ENCODE assay signal across 1 cellular context in genomic region chr19:40776966-40777794, GRCh38.
A peak's percentile ranks its signal among the peaks of the same experiment; 100 is the strongest.
TF ChIP-seq lines count a peak whose summit lies in the region.

No MANE protein-coding gene starts in this region.

TF ChIP-seq in HepG2, 621 proteins besides CTCF, POLR2A, EP300 and RAD21 (continues in another document):
- TF ChIP-seq POGZ (CRISPR knock-in tag; IDR thresholded peaks at IDR 0.05): no peak
- TF ChIP-seq ZNF709 (CRISPR knock-in tag; IDR thresholded peaks at IDR 0.05): no peak
- TF ChIP-seq ZNF3 (CRISPR knock-in tag; IDR thresholded peaks at IDR 0.05): no peak
- peak; percentile 2; the same call in 1 of the 2 replicates for TF ChIP-seq ZNF335 (CRISPR knock-in tag; IDR thresholded peaks at IDR 0.05)
- TF ChIP-seq ZFP90 (CRISPR knock-in tag; IDR thresholded peaks at IDR 0.05; ENCODE audit: borderline replicate concordance): no peak
- TF ChIP-seq ZNF136 (CRISPR knock-in tag; IDR thresholded peaks at IDR 0.05; ENCODE audit: low read depth): 0 out of 2 replicates have a peak, but pooled peaks have one; percentile 14
- peak; percentile 13; the same call in 1 of the 2 replicates for TF ChIP-seq DMAP1 (CRISPR knock-in tag; IDR thresholded peaks at IDR 0.05)
- TF ChIP-seq, protein P1, sequence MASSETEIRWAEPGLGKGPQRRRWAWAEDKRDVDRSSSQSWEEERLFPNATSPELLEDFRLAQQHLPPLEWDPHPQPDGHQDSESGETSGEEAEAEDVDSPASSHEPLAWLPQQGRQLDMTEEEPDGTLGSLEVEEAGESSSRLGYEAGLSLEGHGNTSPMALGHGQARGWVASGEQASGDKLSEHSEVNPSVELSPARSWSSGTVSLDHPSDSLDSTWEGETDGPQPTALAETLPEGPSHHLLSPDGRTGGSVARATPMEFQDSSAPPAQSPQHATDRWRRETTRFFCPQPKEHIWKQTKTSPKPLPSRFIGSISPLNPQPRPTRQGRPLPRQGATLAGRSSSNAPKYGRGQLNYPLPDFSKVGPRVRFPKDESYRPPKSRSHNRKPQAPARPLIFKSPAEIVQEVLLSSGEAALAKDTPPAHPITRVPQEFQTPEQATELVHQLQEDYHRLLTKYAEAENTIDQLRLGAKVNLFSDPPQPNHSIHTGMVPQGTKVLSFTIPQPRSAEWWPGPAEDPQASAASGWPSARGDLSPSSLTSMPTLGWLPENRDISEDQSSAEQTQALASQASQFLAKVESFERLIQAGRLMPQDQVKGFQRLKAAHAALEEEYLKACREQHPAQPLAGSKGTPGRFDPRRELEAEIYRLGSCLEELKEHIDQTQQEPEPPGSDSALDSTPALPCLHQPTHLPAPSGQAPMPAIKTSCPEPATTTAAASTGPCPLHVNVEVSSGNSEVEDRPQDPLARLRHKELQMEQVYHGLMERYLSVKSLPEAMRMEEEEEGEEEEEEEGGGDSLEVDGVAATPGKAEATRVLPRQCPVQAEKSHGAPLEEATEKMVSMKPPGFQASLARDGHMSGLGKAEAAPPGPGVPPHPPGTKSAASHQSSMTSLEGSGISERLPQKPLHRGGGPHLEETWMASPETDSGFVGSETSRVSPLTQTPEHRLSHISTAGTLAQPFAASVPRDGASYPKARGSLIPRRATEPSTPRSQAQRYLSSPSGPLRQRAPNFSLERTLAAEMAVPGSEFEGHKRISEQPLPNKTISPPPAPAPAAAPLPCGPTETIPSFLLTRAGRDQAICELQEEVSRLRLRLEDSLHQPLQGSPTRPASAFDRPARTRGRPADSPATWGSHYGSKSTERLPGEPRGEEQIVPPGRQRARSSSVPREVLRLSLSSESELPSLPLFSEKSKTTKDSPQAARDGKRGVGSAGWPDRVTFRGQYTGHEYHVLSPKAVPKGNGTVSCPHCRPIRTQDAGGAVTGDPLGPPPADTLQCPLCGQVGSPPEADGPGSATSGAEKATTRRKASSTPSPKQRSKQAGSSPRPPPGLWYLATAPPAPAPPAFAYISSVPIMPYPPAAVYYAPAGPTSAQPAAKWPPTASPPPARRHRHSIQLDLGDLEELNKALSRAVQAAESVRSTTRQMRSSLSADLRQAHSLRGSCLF (CRISPR knock-in tag; IDR thresholded peaks at IDR 0.05; ENCODE audit: borderline replicate concordance): no peak
- TF ChIP-seq MYC (CRISPR knock-in tag; IDR thresholded peaks at IDR 0.05; ENCODE audit: borderline replicate concordance): no peak
- TF ChIP-seq ISL2 (CRISPR knock-in tag; IDR thresholded peaks at IDR 0.05): 0 out of 2 replicates have a peak, but pooled peaks have one; percentile 20
- no peak for TF ChIP-seq ZNF646 (CRISPR knock-in tag; IDR thresholded peaks at IDR 0.05)
- peak; percentile 21; the same call in 1 of the 2 replicates for TF ChIP-seq ADNP (CRISPR knock-in tag; IDR thresholded peaks at IDR 0.05)
- no peak for TF ChIP-seq ZSCAN31 (CRISPR knock-in tag; IDR thresholded peaks at IDR 0.05; ENCODE audit: low read depth)
- TF ChIP-seq STAT5B (CRISPR knock-in tag; IDR thresholded peaks at IDR 0.05): no peak
- TF ChIP-seq SNAI1 (CRISPR knock-in tag; IDR thresholded peaks at IDR 0.05; ENCODE audit: borderline replicate concordance): no peak
- peak; percentile 73 for TF ChIP-seq NFYC (CRISPR knock-in tag; IDR thresholded peaks at IDR 0.05)
- no peak for TF ChIP-seq RFX3 (CRISPR knock-in tag; IDR thresholded peaks at IDR 0.05)
- TF ChIP-seq ZBTB38 (CRISPR knock-in tag; IDR thresholded peaks at IDR 0.05): no peak
- TF ChIP-seq ZMYM3 (CRISPR knock-in tag; IDR thresholded peaks at IDR 0.05): peak; percentile 98
- no peak for TF ChIP-seq NPAS2 (CRISPR knock-in tag; IDR thresholded peaks at IDR 0.05; ENCODE audit: borderline replicate concordance)
- TF ChIP-seq, protein P2, sequence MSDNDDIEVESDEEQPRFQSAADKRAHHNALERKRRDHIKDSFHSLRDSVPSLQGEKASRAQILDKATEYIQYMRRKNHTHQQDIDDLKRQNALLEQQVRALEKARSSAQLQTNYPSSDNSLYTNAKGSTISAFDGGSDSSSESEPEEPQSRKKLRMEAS (IDR thresholded peaks at IDR 0.05): 0 out of 2 replicates have a peak, but pooled peaks have one; percentile 25
- 0 out of 2 replicates have a peak, but pooled peaks have one; percentile 13 for TF ChIP-seq MIXL1 (CRISPR knock-in tag; IDR thresholded peaks at IDR 0.05)
- TF ChIP-seq, protein P3, sequence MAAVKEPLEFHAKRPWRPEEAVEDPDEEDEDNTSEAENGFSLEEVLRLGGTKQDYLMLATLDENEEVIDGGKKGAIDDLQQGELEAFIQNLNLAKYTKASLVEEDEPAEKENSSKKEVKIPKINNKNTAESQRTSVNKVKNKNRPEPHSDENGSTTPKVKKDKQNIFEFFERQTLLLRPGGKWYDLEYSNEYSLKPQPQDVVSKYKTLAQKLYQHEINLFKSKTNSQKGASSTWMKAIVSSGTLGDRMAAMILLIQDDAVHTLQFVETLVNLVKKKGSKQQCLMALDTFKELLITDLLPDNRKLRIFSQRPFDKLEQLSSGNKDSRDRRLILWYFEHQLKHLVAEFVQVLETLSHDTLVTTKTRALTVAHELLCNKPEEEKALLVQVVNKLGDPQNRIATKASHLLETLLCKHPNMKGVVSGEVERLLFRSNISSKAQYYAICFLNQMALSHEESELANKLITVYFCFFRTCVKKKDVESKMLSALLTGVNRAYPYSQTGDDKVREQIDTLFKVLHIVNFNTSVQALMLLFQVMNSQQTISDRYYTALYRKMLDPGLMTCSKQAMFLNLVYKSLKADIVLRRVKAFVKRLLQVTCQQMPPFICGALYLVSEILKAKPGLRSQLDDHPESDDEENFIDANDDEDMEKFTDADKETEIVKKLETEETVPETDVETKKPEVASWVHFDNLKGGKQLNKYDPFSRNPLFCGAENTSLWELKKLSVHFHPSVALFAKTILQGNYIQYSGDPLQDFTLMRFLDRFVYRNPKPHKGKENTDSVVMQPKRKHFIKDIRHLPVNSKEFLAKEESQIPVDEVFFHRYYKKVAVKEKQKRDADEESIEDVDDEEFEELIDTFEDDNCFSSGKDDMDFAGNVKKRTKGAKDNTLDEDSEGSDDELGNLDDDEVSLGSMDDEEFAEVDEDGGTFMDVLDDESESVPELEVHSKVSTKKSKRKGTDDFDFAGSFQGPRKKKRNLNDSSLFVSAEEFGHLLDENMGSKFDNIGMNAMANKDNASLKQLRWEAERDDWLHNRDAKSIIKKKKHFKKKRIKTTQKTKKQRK (IDR thresholded peaks at IDR 0.05; ENCODE audit: low read length): no peak
- TF ChIP-seq ZNF773 (CRISPR knock-in tag; IDR thresholded peaks at IDR 0.05; ENCODE audit: borderline replicate concordance): no peak
- 0 out of 2 replicates have a peak, but pooled peaks have one; percentile 22 for TF ChIP-seq ZFP36L1 (CRISPR knock-in tag; IDR thresholded peaks at IDR 0.05)
- peak; percentile 95 for TF ChIP-seq CREM (IDR thresholded peaks at IDR 0.05)
- no peak for TF ChIP-seq CREM (CRISPR knock-in tag; IDR thresholded peaks at IDR 0.05)
- no peak for TF ChIP-seq KDM3A (CRISPR knock-in tag; IDR thresholded peaks at IDR 0.05; ENCODE audit: low read depth)
- TF ChIP-seq SOX6 (IDR thresholded peaks at IDR 0.05): no peak
- TF ChIP-seq SOX6 (CRISPR knock-in tag; IDR thresholded peaks at IDR 0.05): no peak
- no peak for TF ChIP-seq ZNF766 (CRISPR knock-in tag; IDR thresholded peaks at IDR 0.05; ENCODE audit: borderline replicate concordance)
- no peak for TF ChIP-seq ZMYM2 (CRISPR knock-in tag; IDR thresholded peaks at IDR 0.05)
- 0 out of 2 replicates have a peak, but pooled peaks have one; percentile 14 for TF ChIP-seq HNF4A (CRISPR knock-in tag; IDR thresholded peaks at IDR 0.05)
- TF ChIP-seq MEIS2 (CRISPR knock-in tag; IDR thresholded peaks at IDR 0.05): 0 out of 2 replicates have a peak, but pooled peaks have one; percentile 30
- TF ChIP-seq PHF20 (CRISPR knock-in tag; IDR thresholded peaks at IDR 0.05): no peak
- no peak for TF ChIP-seq NCOA1 (CRISPR knock-in tag; IDR thresholded peaks at IDR 0.05)
- TF ChIP-seq ASH2L (IDR thresholded peaks at IDR 0.05; ENCODE audit: insufficient read length, low read depth, low read length): no peak
- no peak for TF ChIP-seq ZNF317 (CRISPR knock-in tag; IDR thresholded peaks at IDR 0.05)
- no peak for TF ChIP-seq E2F5 (CRISPR knock-in tag; conservative IDR thresholded peaks at IDR 0.05)
- TF ChIP-seq ZNF563 (CRISPR knock-in tag; IDR thresholded peaks at IDR 0.05): no peak
- no peak for TF ChIP-seq ETV6 (CRISPR knock-in tag; conservative IDR thresholded peaks at IDR 0.05)
- no peak for TF ChIP-seq CHCHD3 (CRISPR knock-in tag; IDR thresholded peaks at IDR 0.05)
- TF ChIP-seq ZNF691 (CRISPR knock-in tag; IDR thresholded peaks at IDR 0.05; ENCODE audit: borderline replicate concordance, low read depth): no peak
- TF ChIP-seq ZNF770 (CRISPR knock-in tag; IDR thresholded peaks at IDR 0.05): 0 out of 2 replicates have a peak, but pooled peaks have one; percentile 21
- TF ChIP-seq NCOA5 (CRISPR knock-in tag; IDR thresholded peaks at IDR 0.05): no peak
- TF ChIP-seq ZMYM4 (CRISPR knock-in tag; IDR thresholded peaks at IDR 0.05): peak; percentile 15; the same call in 1 of the 2 replicates
- no peak for TF ChIP-seq ZNF564 (CRISPR knock-in tag; IDR thresholded peaks at IDR 0.05)
- peak; percentile 100 for TF ChIP-seq RFXAP (CRISPR knock-in tag; IDR thresholded peaks at IDR 0.05; ENCODE audit: borderline replicate concordance)
- no peak; the same call in 1 of the 2 replicates for TF ChIP-seq SAP130 (CRISPR knock-in tag; IDR thresholded peaks at IDR 0.05; ENCODE audit: low read depth)
- TF ChIP-seq ZNF816 (CRISPR knock-in tag; IDR thresholded peaks at IDR 0.05; ENCODE audit: borderline replicate concordance): no peak
- TF ChIP-seq, protein P4, sequence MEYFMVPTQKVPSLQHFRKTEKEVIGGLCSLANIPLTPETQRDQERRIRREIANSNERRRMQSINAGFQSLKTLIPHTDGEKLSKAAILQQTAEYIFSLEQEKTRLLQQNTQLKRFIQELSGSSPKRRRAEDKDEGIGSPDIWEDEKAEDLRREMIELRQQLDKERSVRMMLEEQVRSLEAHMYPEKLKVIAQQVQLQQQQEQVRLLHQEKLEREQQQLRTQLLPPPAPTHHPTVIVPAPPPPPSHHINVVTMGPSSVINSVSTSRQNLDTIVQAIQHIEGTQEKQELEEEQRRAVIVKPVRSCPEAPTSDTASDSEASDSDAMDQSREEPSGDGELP (IDR thresholded peaks at IDR 0.05; ENCODE audit: borderline replicate concordance, low read depth): no peak
